In the genomic region with DNA sequence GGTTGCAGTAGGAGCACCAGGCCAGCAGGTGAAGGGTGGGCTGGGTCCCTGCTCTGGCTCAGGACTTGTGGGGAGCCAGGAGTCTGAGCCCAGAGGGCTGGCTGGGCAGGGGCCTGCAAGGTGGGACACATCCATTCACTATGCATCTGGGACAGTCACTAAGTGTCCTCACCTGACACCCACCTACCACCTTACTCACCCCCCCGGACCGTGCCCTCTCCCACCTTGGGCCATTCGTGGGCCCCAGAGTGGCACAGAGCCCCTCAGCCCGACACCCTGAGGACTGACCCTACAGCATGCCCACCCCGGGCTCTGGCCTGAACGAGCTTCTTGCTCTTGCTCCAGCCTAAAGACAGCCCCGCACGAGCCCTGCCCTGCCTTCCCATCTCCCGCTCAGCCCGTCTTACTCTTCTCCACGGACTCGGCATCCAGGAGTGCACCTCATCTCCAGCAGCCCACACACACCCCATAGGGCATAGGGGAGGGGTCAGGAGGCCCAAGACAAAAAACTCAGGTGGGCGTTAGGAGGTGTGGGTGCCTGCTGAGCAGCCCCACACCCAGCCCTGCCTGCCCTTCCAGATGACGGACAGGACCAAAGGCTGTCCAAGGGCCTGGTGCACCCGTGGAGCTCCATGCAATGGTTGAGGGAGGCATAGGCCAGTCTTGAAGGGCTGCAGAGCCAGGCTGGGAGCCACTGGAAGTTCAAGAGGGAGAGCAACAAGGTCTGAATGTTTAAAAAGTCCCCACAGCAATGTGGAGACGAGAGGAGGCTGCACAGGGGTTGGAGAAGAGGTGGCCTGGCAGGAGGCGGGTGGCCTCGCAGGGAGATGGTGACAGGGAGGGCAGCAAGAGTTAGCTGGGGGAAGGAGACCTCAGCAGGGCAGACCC, we compare ENCODE assay signal across 14 cellular contexts. TPM values are rescaled to one million over a fixed set of nuclear protein-coding genes. Genes with fewer than 3 reads are reported as not detected.
"Had no signal": no experiment of that assay in that cellular context is flagged by ENCODE, and none has a peak within 500 bp of the region (broad histone marks: within the 10 kb centered on the region; RNA-seq: fewer than 3 reads in every experiment).

No MANE protein-coding gene starts in this region.

- ATAC-seq: activated T-cell treated with anti-CD3 and anti-CD28 coated beads, Interleukin-2, amount 50 U/mL, for 72 hours; gastroesophageal sphincter; natural killer cell had no signal

- FAIRE-seq: small intestine had no signal

- H2AFZ ChIP-seq: hepatocyte had no signal

- DNase-seq: activated CD4-positive, alpha-beta memory T cell treated with anti-CD3 and anti-CD28 coated beads for 36 hours; activated CD4-positive, alpha-beta T cell treated with anti-CD3 and anti-CD28 coated beads for 1 hour; activated T-cell treated with anti-CD3 and anti-CD28 coated beads, Interleukin-2, amount 50 U/mL, for 72 hours; caudate nucleus; effector CD4-positive, alpha-beta T cell; natural killer cell; small intestine had no signal

- H3K27me3 ChIP-seq: hepatocyte, tibial nerve had no signal

- H3K79me2 ChIP-seq: hepatocyte had no signal

- H3K9me3 ChIP-seq: gastroesophageal sphincter, tibial nerve had no signal

- H3K36me3 ChIP-seq: gastroesophageal sphincter, tibial nerve had no signal

- H3K4me2 ChIP-seq: hepatocyte had no signal

- H3K4me3 ChIP-seq: coronary artery, gastroesophageal sphincter, hepatocyte, tibial nerve had no signal

- H3K27ac ChIP-seq: coronary artery, epithelial cell of prostate, gastroesophageal sphincter, hepatocyte, tibial nerve had no signal

RNA-seq across cellular contexts. Expression of a gene that starts 27.0 kb away (rescaled TPM):
- total RNA-seq: activated CD4-positive, alpha-beta memory T cell treated with anti-CD3 and anti-CD28 coated beads for 36 hours; activated T-cell treated with anti-CD3 and anti-CD28 coated beads, Interleukin-2, amount 50 U/mL, for 72 hours; natural killer cell; T-helper 2 cell treated with Interferon-gamma antibody and Interleukin-4, amounts not matched to agents 100 ng/mL and 5 ng/mL, for 36 hours had no signal
- polyA plus RNA-seq: mammary epithelial cell had no signal

RNA-seq across cellular contexts. Expression of a gene that starts 41.3 kb away (rescaled TPM):
- total RNA-seq: activated CD4-positive, alpha-beta memory T cell treated with anti-CD3 and anti-CD28 coated beads for 36 hours; activated T-cell treated with anti-CD3 and anti-CD28 coated beads, Interleukin-2, amount 50 U/mL, for 72 hours; mammary epithelial cell; natural killer cell; T-helper 2 cell treated with Interferon-gamma antibody and Interleukin-4, amounts not matched to agents 100 ng/mL and 5 ng/mL, for 36 hours had no signal
- polyA plus RNA-seq: mammary epithelial cell had no signal
